Comparison of ENCODE assay signal across 24 cellular contexts in genomic region chr13:107807306-107808073, GRCh38.
DNase-seq lines count a peak whose midpoint lies in the region; ATAC-seq and TF ChIP-seq lines count a peak whose summit lies in the region.
"Had no signal": no experiment of that assay in that cellular context is flagged by ENCODE, and none has a peak within 500 bp of the region (broad histone marks: within the 10 kb centered on the region; RNA-seq: fewer than 3 reads in every experiment).

No MANE protein-coding gene starts in this region.

- TF ChIP-seq CTCF in LNCaP clone FGC (IDR thresholded peaks at IDR 0.05; ENCODE audit: control insufficient read depth, extremely low read depth, insufficient read depth) (no peak), PC-3 (conservative IDR thresholded peaks at IDR 0.05; ENCODE audit: low read depth, low read length) (no peak)

- H2AFZ ChIP-seq in PC-3 (ENCODE audit: low read length): no peak overlapping the region
- H2AFZ ChIP-seq: parathyroid adenoma had no signal

- no peak overlapping the region for H3K27ac Mint-ChIP-seq in CD4-positive, alpha-beta memory T cell
- H3K27ac Mint-ChIP-seq: activated CD4-positive, alpha-beta memory T cell treated with anti-CD3 and anti-CD28 coated beads for 36 hours; activated naive CD4-positive, alpha-beta T cell treated with anti-CD3 and anti-CD28 coated beads for 36 hours; natural killer cell treated with Interleukin-12 subunit alpha and Interleukin-12 subunit beta and Interleukin-15 and Interleukin-18, amount 100 ng/mL, for 72 hours; T-helper 17 cell had no signal

- no TSS peak for BruUV-seq in PC-3 (replicated peaks; lab: Mats Ljungman, UMichigan)

- CTCF ChIA-PET in PC-3 (lab: Charles Lee): no interaction called here
- CTCF ChIA-PET in CD4-positive, alpha-beta memory T cell (lab: Charles Lee; ENCODE audit: partially characterized antibody): no interaction called here
- CTCF ChIA-PET in HEK293T (lab: Yijun Ruan, JAX): no interaction called here

- DNase-seq in LNCaP clone FGC (ENCODE audit: low read depth): peak; percentile 13
- DNase-seq in NCI-H1930 (lab: John Stamatoyannopoulos, UW): peak; percentile 92 to 93
- peak; percentile 39 for DNase-seq in PC-3
- DNase-seq in pulmonary artery endothelial cell (ENCODE audit: low read depth, low spot score): peak; percentile 40
- no peak for DNase-seq in CD4-positive, alpha-beta memory T cell
- DNase-seq in SJCRH30: no peak
- DNase-seq in HEK293T (ENCODE audit: extremely low spot score): no peak
- DNase-seq: activated CD4-positive, alpha-beta memory T cell treated with anti-CD3 and anti-CD28 coated beads for 36 hours; activated naive CD4-positive, alpha-beta T cell treated with anti-CD3 and anti-CD28 coated beads for 36 hours; activated T-cell treated with anti-CD3 and anti-CD28 coated beads, Interleukin-2, amount 50 U/mL, for 1 hour; AML-193; Calu3; GF-D8; hypothalamus; NCI-H524; stimulated activated CD4-positive, alpha-beta T cell treated with anti-CD3 and anti-CD28 coated beads, Interleukin-2, amount 100 ng/mL, for 48 hours; T-helper 17 cell; WERI-Rb-1 had no signal

- no peaks in the 10 kb centered on the region for H4K20me1 ChIP-seq in PC-3 (ENCODE audit: low read length)

- no peak overlapping the region for H3K4me3 Mint-ChIP-seq in CD4-positive, alpha-beta memory T cell
- H3K4me3 Mint-ChIP-seq: activated CD4-positive, alpha-beta memory T cell treated with anti-CD3 and anti-CD28 coated beads for 36 hours; activated naive CD4-positive, alpha-beta T cell treated with anti-CD3 and anti-CD28 coated beads for 36 hours; natural killer cell treated with Interleukin-12 subunit alpha and Interleukin-12 subunit beta and Interleukin-15 and Interleukin-18, amount 100 ng/mL, for 72 hours; T-helper 17 cell had no signal

- no peaks in the 10 kb centered on the region for H3K4me1 Mint-ChIP-seq in CD4-positive, alpha-beta memory T cell
- H3K4me1 Mint-ChIP-seq: T-helper 17 cell had no signal

- H3K9ac ChIP-seq in PC-3 (ENCODE audit: low read length): no peak overlapping the region
- H3K9ac ChIP-seq: parathyroid adenoma had no signal

- H3K4me1 ChIP-seq in PC-3 (ENCODE audit: insufficient read depth, low read length): peaks cover 22% of the 10 kb centered on the region
- no peaks in the 10 kb centered on the region for H3K4me1 ChIP-seq in CD4-positive, alpha-beta memory T cell (ENCODE audit: insufficient read depth, low read length)
- H3K4me1 ChIP-seq in SJCRH30: no peaks in the 10 kb centered on the region
- H3K4me1 ChIP-seq: ascending aorta, parathyroid adenoma, SJSA1, vagina had no signal

- H3K9me3 Mint-ChIP-seq in CD4-positive, alpha-beta memory T cell: no peaks in the 10 kb centered on the region
- H3K9me3 Mint-ChIP-seq: activated CD4-positive, alpha-beta memory T cell treated with anti-CD3 and anti-CD28 coated beads for 36 hours had no signal

- H3K9me3 ChIP-seq in PC-3 (ENCODE audit: low read length) (no peaks in the 10 kb centered on the region), SJCRH30 (replicated peaks) (no peaks in the 10 kb centered on the region)
- H3K9me3 ChIP-seq in CD4-positive, alpha-beta memory T cell (ENCODE audit: control insufficient read depth in 1 of 2, low read length in 2 of 2): no peaks in the 10 kb centered on the region
- H3K9me3 ChIP-seq: ascending aorta, SJSA1, vagina had no signal

- H3K9me2 ChIP-seq in PC-3 (replicated peaks; ENCODE audit: low read length): no peaks in the 10 kb centered on the region

- H3K36me3 ChIP-seq in PC-3 (ENCODE audit: low read depth, low read length): no peaks in the 10 kb centered on the region
- H3K36me3 ChIP-seq in CD4-positive, alpha-beta memory T cell (ENCODE audit: insufficient read depth, low read length): no peaks in the 10 kb centered on the region
- H3K36me3 ChIP-seq in SJCRH30: no peaks in the 10 kb centered on the region
- H3K36me3 ChIP-seq: ascending aorta, SJSA1, vagina, WERI-Rb-1 had no signal

- H3K4me3 ChIP-seq in LNCaP clone FGC (ENCODE audit: low read depth, low read length) (no peak overlapping the region), PC-3 (ENCODE audit: low read length) (no peak overlapping the region), SJCRH30 (no peak overlapping the region)
- no peak overlapping the region for H3K4me3 ChIP-seq in CD4-positive, alpha-beta memory T cell (ENCODE audit: low read length in 2 of 2)
- H3K4me3 ChIP-seq: ascending aorta, SJSA1, skin epidermis, vagina had no signal

- POLR2A ChIA-PET in PC-3 (lab: Charles Lee; ENCODE audit: unreplicated experiment) (no interaction called here), HEK293T (lab: Yijun Ruan, JAX) (no interaction called here)
- POLR2A ChIA-PET in CD4-positive, alpha-beta memory T cell (lab: Charles Lee; ENCODE audit: partially characterized antibody): no interaction called here

- H3K27me3 ChIP-seq in PC-3 (ENCODE audit: low read length) (no peaks in the 10 kb centered on the region), SJCRH30 (no peaks in the 10 kb centered on the region)
- H3K27me3 ChIP-seq in CD4-positive, alpha-beta memory T cell (ENCODE audit: insufficient read depth, low read length): no peaks in the 10 kb centered on the region
- H3K27me3 ChIP-seq: ascending aorta, SJSA1, vagina had no signal

- H3K27me3 Mint-ChIP-seq in CD4-positive, alpha-beta memory T cell: no peaks in the 10 kb centered on the region
- H3K27me3 Mint-ChIP-seq: activated CD4-positive, alpha-beta memory T cell treated with anti-CD3 and anti-CD28 coated beads for 36 hours; natural killer cell treated with Interleukin-12 subunit alpha and Interleukin-12 subunit beta and Interleukin-15 and Interleukin-18, amount 100 ng/mL, for 72 hours; T-helper 17 cell had no signal

- peak overlapping the region; percentile 40 for H3K4me2 ChIP-seq in PC-3 (ENCODE audit: low read length)

- H3K27ac ChIP-seq in PC-3 (ENCODE audit: low read length) (peak overlapping the region; percentile 28), SJCRH30 (no peak overlapping the region)
- H3K27ac ChIP-seq in CD4-positive, alpha-beta memory T cell (ENCODE audit: low read depth, low read length): no peak overlapping the region
- H3K27ac ChIP-seq: ascending aorta, parathyroid adenoma, SJSA1, skin epidermis, vagina, WERI-Rb-1 had no signal

- intact Hi-C loops in PC-3 (cut with micrococcal nuclease): loop anchor here (1.0 kb wide), 1 partner anchor 8 kb away; no protein-coding TSS in a partner anchor
- intact Hi-C loops in CD4-positive, alpha-beta memory T cell (cut with micrococcal nuclease): no loop called here

- no peaks in the 10 kb centered on the region for H3K36me3 Mint-ChIP-seq in CD4-positive, alpha-beta memory T cell
- H3K36me3 Mint-ChIP-seq: activated CD4-positive, alpha-beta memory T cell treated with anti-CD3 and anti-CD28 coated beads for 36 hours; natural killer cell treated with Interleukin-12 subunit alpha and Interleukin-12 subunit beta and Interleukin-15 and Interleukin-18, amount 100 ng/mL, for 72 hours had no signal

- peak; percentile 92 for ATAC-seq in PC-3
- ATAC-seq: natural killer cell treated with Interleukin-12 subunit alpha and Interleukin-12 subunit beta and Interleukin-15 and Interleukin-18, amount 100 ng/mL, for 72 hours; T-helper 17 cell had no signal

- H3K79me2 ChIP-seq in PC-3 (ENCODE audit: low read length): no peaks in the 10 kb centered on the region
- H3K79me2 ChIP-seq: parathyroid adenoma had no signal

- H3F3A ChIP-seq in PC-3 (ENCODE audit: low read length, unreplicated experiment): no peaks in the 10 kb centered on the region

TF ChIP-seq in HEK293T, 16 proteins besides CTCF, POLR2A, EP300 and RAD21:
- no peak for TF ChIP-seq FOXK2 (IDR thresholded peaks at IDR 0.05)

Comparison
In these comparisons a context has a peak if more than half of its experiments do, and no peak if none do; other contexts are left out.
1. DNase-seq: peak in LNCaP clone FGC (single experiment), NCI-H1930 (2 of 2), PC-3 (single experiment) and pulmonary artery endothelial cell (single experiment); none in CD4-positive, alpha-beta memory T cell (0 of 5), SJCRH30 (0 of 2) and HEK293T (single experiment).